1 cellular context compared by ENCODE assay signal in genomic region chr6:44000164-44000842, GRCh38.
TF ChIP-seq lines count a peak whose summit lies in the region.

No MANE protein-coding gene starts in this region.

TF ChIP-seq in K562, 482 proteins besides CTCF, POLR2A, EP300 and RAD21 (continued from another document and continues in another):
- TF ChIP-seq POLR2AphosphoS5 (IDR thresholded peaks at IDR 0.05; ENCODE audit: control insufficient read depth, insufficient read depth, low read depth, low read length) (no peak), STAT5B (CRISPR knock-in tag; IDR thresholded peaks at IDR 0.05) (no peak), NR2C2 (CRISPR knock-in tag; IDR thresholded peaks at IDR 0.05) (no peak), NR2C2 (tag; IDR thresholded peaks at IDR 0.05) (no peak), CTCFL (IDR thresholded peaks at IDR 0.05; ENCODE audit: borderline replicate concordance, insufficient read depth, low read depth, low read length, poor library complexity, severe bottlenecking) (no peak), STAT5A (IDR thresholded peaks at IDR 0.05; ENCODE audit: borderline replicate concordance, low read length) (no peak), DPF2 (IDR thresholded peaks at IDR 0.05) (no peak), HNRNPUL1 (IDR thresholded peaks at IDR 0.05; ENCODE audit: low read length) (no peak), CHD4 (IDR thresholded peaks at IDR 0.05; ENCODE audit: insufficient read depth, insufficient replicate concordance, low read depth, low read length, poor library complexity, severe bottlenecking) (no peak), ARNT (IDR thresholded peaks at IDR 0.05) (no peak), ZNF175 (CRISPR knock-in tag; IDR thresholded peaks at IDR 0.05; ENCODE audit: low read depth) (0 out of 2 replicates have a peak, but pooled peaks have one; percentile 25), ZNF444 (CRISPR knock-in tag; IDR thresholded peaks at IDR 0.05) (no peak), PKNOX1 (IDR thresholded peaks at IDR 0.05) (peak; percentile 40), SMARCA5 (IDR thresholded peaks at IDR 0.05) (no peak), ZNF174 (CRISPR knock-in tag; IDR thresholded peaks at IDR 0.05) (no peak), CBX2 (IDR thresholded peaks at IDR 0.05; ENCODE audit: insufficient read depth, low read length, poor library complexity, severe bottlenecking) (no peak), ZNF57 (CRISPR knock-in tag; IDR thresholded peaks at IDR 0.05) (no peak), CREB3 (tag; conservative IDR thresholded peaks at IDR 0.05; ENCODE audit: low read depth) (no peak), HCFC1 (IDR thresholded peaks at IDR 0.05; ENCODE audit: low read depth, low read length) (no peak), GTF2B (IDR thresholded peaks at IDR 0.05; ENCODE audit: extremely low read depth, insufficient read length) (no peak), CREB3L1 (IDR thresholded peaks at IDR 0.05; ENCODE audit: borderline replicate concordance, low read depth) (no peak), CTBP1 (IDR thresholded peaks at IDR 0.05; ENCODE audit: borderline replicate concordance) (no peak), NR2F6 (CRISPR knock-in tag; IDR thresholded peaks at IDR 0.05) (no peak), KLF1 (tag; IDR thresholded peaks at IDR 0.05) (no peak), RBFOX2 (IDR thresholded peaks at IDR 0.05; ENCODE audit: low read depth, low read length) (peak; percentile 42; the same call in 1 of the 2 replicates), ZNF224 (CRISPR knock-in tag; IDR thresholded peaks at IDR 0.05) (no peak), ETV1 (tag; conservative IDR thresholded peaks at IDR 0.05; ENCODE audit: low read depth) (0 out of 2 replicates have a peak, but pooled peaks have one; percentile 15), CEBPZ (IDR thresholded peaks at IDR 0.05; ENCODE audit: borderline replicate concordance, low read depth, low read length) (no peak), POLR2AphosphoS2 (IDR thresholded peaks at IDR 0.05; ENCODE audit: low read length) (no peak), GATAD2A (IDR thresholded peaks at IDR 0.05) (no peak), SUPT5H (IDR thresholded peaks at IDR 0.05) (no peak), OTX1 (CRISPR knock-in tag; IDR thresholded peaks at IDR 0.05) (no peak)
- TF ChIP-seq, protein P1, sequence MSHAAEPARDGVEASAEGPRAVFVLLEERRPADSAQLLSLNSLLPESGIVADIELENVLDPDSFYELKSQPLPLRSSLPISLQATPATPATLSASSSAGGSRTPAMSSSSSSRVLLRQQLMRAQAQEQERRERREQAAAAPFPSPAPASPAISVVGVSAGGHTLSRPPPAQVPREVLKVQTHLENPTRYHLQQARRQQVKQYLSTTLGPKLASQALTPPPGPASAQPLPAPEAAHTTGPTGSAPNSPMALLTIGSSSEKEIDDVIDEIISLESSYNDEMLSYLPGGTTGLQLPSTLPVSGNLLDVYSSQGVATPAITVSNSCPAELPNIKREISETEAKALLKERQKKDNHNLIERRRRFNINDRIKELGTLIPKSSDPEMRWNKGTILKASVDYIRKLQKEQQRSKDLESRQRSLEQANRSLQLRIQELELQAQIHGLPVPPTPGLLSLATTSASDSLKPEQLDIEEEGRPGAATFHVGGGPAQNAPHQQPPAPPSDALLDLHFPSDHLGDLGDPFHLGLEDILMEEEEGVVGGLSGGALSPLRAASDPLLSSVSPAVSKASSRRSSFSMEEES (CRISPR knock-in tag; IDR thresholded peaks at IDR 0.05), result no peak
- TF ChIP-seq, protein P2, sequence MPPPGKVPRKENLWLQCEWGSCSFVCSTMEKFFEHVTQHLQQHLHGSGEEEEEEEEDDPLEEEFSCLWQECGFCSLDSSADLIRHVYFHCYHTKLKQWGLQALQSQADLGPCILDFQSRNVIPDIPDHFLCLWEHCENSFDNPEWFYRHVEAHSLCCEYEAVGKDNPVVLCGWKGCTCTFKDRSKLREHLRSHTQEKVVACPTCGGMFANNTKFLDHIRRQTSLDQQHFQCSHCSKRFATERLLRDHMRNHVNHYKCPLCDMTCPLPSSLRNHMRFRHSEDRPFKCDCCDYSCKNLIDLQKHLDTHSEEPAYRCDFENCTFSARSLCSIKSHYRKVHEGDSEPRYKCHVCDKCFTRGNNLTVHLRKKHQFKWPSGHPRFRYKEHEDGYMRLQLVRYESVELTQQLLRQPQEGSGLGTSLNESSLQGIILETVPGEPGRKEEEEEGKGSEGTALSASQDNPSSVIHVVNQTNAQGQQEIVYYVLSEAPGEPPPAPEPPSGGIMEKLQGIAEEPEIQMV (tag; conservative IDR thresholded peaks at IDR 0.05; ENCODE audit: low read depth), result no peak
- TF ChIP-seq, protein P3, sequence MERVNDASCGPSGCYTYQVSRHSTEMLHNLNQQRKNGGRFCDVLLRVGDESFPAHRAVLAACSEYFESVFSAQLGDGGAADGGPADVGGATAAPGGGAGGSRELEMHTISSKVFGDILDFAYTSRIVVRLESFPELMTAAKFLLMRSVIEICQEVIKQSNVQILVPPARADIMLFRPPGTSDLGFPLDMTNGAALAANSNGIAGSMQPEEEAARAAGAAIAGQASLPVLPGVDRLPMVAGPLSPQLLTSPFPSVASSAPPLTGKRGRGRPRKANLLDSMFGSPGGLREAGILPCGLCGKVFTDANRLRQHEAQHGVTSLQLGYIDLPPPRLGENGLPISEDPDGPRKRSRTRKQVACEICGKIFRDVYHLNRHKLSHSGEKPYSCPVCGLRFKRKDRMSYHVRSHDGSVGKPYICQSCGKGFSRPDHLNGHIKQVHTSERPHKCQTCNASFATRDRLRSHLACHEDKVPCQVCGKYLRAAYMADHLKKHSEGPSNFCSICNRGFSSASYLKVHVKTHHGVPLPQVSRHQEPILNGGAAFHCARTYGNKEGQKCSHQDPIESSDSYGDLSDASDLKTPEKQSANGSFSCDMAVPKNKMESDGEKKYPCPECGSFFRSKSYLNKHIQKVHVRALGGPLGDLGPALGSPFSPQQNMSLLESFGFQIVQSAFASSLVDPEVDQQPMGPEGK (CRISPR knock-in tag; IDR thresholded peaks at IDR 0.05; ENCODE audit: borderline replicate concordance), result no peak
- TF ChIP-seq, protein P4, sequence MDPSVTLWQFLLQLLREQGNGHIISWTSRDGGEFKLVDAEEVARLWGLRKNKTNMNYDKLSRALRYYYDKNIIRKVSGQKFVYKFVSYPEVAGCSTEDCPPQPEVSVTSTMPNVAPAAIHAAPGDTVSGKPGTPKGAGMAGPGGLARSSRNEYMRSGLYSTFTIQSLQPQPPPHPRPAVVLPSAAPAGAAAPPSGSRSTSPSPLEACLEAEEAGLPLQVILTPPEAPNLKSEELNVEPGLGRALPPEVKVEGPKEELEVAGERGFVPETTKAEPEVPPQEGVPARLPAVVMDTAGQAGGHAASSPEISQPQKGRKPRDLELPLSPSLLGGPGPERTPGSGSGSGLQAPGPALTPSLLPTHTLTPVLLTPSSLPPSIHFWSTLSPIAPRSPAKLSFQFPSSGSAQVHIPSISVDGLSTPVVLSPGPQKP (CRISPR knock-in tag; IDR thresholded peaks at IDR 0.05), result no peak
- TF ChIP-seq, protein P5, sequence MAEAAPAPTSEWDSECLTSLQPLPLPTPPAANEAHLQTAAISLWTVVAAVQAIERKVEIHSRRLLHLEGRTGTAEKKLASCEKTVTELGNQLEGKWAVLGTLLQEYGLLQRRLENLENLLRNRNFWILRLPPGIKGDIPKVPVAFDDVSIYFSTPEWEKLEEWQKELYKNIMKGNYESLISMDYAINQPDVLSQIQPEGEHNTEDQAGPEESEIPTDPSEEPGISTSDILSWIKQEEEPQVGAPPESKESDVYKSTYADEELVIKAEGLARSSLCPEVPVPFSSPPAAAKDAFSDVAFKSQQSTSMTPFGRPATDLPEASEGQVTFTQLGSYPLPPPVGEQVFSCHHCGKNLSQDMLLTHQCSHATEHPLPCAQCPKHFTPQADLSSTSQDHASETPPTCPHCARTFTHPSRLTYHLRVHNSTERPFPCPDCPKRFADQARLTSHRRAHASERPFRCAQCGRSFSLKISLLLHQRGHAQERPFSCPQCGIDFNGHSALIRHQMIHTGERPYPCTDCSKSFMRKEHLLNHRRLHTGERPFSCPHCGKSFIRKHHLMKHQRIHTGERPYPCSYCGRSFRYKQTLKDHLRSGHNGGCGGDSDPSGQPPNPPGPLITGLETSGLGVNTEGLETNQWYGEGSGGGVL (CRISPR knock-in tag; IDR thresholded peaks at IDR 0.05), result no peak
- TF ChIP-seq, protein P6, sequence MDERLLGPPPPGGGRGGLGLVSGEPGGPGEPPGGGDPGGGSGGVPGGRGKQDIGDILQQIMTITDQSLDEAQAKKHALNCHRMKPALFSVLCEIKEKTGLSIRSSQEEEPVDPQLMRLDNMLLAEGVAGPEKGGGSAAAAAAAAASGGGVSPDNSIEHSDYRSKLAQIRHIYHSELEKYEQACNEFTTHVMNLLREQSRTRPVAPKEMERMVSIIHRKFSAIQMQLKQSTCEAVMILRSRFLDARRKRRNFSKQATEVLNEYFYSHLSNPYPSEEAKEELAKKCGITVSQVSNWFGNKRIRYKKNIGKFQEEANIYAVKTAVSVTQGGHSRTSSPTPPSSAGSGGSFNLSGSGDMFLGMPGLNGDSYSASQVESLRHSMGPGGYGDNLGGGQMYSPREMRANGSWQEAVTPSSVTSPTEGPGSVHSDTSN (CRISPR knock-in tag; IDR thresholded peaks at IDR 0.05; ENCODE audit: low read depth), result no peak
- TF ChIP-seq, protein P6 (tag; conservative IDR thresholded peaks at IDR 0.05; ENCODE audit: low read depth), result no peak
